In the genomic region with DNA sequence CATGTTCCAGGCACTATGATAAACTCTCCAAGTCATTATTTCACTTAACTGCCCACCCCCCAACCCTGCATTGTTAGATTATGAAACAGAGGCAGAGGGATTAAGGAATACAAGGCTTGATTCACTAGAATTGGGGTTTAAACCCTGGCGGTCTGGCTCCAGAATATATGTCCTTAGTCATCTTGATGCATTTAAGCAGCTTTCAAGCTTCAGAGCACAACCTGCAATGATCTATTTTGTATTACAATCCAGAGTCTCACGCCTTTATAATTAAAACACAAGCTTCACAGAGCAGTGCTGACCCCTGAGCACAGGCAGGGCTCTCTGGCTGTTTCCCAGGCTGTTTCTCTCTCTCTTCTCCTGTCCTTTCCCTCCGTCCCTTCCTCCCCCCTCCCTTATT, we compare ENCODE assay signal across 20 cellular contexts.
DNase-seq lines count a peak whose midpoint lies in the region; TF ChIP-seq lines count a peak whose summit lies in the region.
"Had no signal": no experiment of that assay in that cellular context is flagged by ENCODE, and none has a peak within 500 bp of the region (broad histone marks: within the 10 kb centered on the region; RNA-seq: fewer than 3 reads in every experiment).

No MANE protein-coding gene starts in this region.

- in situ Hi-C loops in HAP-1 (cut with MboI; ENCODE audit: low sequenced_read_pairs) = no loop called here

- no peaks in the 10 kb centered on the region for H3F3A ChIP-seq in SK-N-SH (replicated peaks; ENCODE audit: insufficient read depth)

- H3K9ac ChIP-seq in SK-N-SH = no peak overlapping the region
- H3K9ac ChIP-seq: GM23248 had no signal

- no peak overlapping the region for H2AFZ ChIP-seq in SK-N-SH (ENCODE audit: low read depth)
- H2AFZ ChIP-seq: GM23248 had no signal

- CTCF ChIA-PET in SK-N-SH (lab: Yijun Ruan, JAX) = interaction anchor here (0.7 kb wide), 1 partner anchor 9 kb away, joined by 3 read pairs; no protein-coding TSS in a partner anchor

- peak; percentile 42 to 43 for DNase-seq in HAP-1 (ENCODE audit: low spot score in 2 of 2)
- peak; percentile 15 for DNase-seq in WERI-Rb-1
- DNase-seq in dorsolateral prefrontal cortex = no peak
- DNase-seq in substantia nigra (lab: John Stamatoyannopoulos, UW) = no peak
- DNase-seq in NCI-H345 treated with DMSO at 0.1 percent for 48 hours (lab: John Stamatoyannopoulos, UW; ENCODE audit: unreplicated experiment) = no peak
- no peak for DNase-seq in SK-N-SH
- DNase-seq in superior temporal gyrus (ENCODE audit: extremely low spot score) = no peak
- DNase-seq: ACHN; BE2C; C1 segment of cervical spinal cord; CD4-positive, CD25-positive, alpha-beta regulatory T cell; CD8-positive, alpha-beta memory T cell; COR-L47; DMS 273 treated with DMSO at 0.1 percent for 48 hours; DMS53; DND-41; EL; GM23248; HFFc6 had no signal

- H3K4me3 ChIP-seq in HAP-1 (no peak overlapping the region), WERI-Rb-1 (ENCODE audit: low read depth, low read length) (no peak overlapping the region), dorsolateral prefrontal cortex (no peak overlapping the region), SK-N-SH (ENCODE audit: low read depth in 2 of 2, low read length in 1 of 2) (no peak overlapping the region)
- H3K4me3 ChIP-seq: GM12878, GM23248 had no signal

- no peaks in the 10 kb centered on the region for H3K36me3 ChIP-seq in HAP-1 (replicated peaks)
- peaks cover 2% of the 10 kb centered on the region; the same call in 1 of the 2 replicates for H3K36me3 ChIP-seq in WERI-Rb-1
- H3K36me3 ChIP-seq in SK-N-SH (replicated peaks in 1 of 2; ENCODE audit: control insufficient read depth in 1 of 2, insufficient read depth in 2 of 2, low read length in 1 of 2) = no peaks in the 10 kb centered on the region
- H3K36me3 ChIP-seq: BE2C had no signal

- H3K9me2 ChIP-seq in SK-N-SH = no peaks in the 10 kb centered on the region

- H4K20me1 ChIP-seq in SK-N-SH (ENCODE audit: insufficient read depth) = no peaks in the 10 kb centered on the region

- peaks cover 33% of the 10 kb centered on the region for H3K4me1 ChIP-seq in HAP-1
- no peaks in the 10 kb centered on the region; a peak in 1 of 4 replicates for H3K4me1 ChIP-seq in SK-N-SH (ENCODE audit: control insufficient read depth in 1 of 2, insufficient read depth in 2 of 2, low read depth in 1 of 2, low read length in 1 of 2)
- H3K4me1 ChIP-seq: BE2C had no signal

- TF ChIP-seq EP300 in SK-N-SH (IDR thresholded peaks at IDR 0.05; ENCODE audit: borderline replicate concordance in 1 of 2, low read depth in 1 of 2, low read length in 1 of 2) = no peak

- no peak overlapping the region for H3K27ac ChIP-seq in WERI-Rb-1
- peak overlapping the region in 33 of 59 donors; percentile 3 to 80 (median 36) for H3K27ac ChIP-seq in dorsolateral prefrontal cortex
- peak overlapping the region; percentile 46 for H3K27ac ChIP-seq in substantia nigra (ENCODE audit: low read depth, low read length, poor library complexity, severe bottlenecking)
- no peak overlapping the region for H3K27ac ChIP-seq in SK-N-SH (ENCODE audit: low read depth in 2 of 2, low read length in 1 of 2)
- H3K27ac ChIP-seq: GM23248 had no signal

- WGBS in SK-N-SH (ENCODE audit: low lambda C conversion rate) = 86% methylated on average over 3 of the region's 3 CpGs

- peaks cover 5% of the 10 kb centered on the region; the same call in 1 of the 2 replicates for H3K79me2 ChIP-seq in SK-N-SH (ENCODE audit: insufficient read depth)

- TF ChIP-seq RAD21 in SK-N-SH (IDR thresholded peaks at IDR 0.05; ENCODE audit: low read length) = no peak

- no peak overlapping the region for H3K4me2 ChIP-seq in SK-N-SH

- intact Hi-C loops in dorsolateral prefrontal cortex (cut with DNase I) = no loop called here

- TF ChIP-seq CTCF in WERI-Rb-1 (IDR thresholded peaks at IDR 0.05; ENCODE audit: low read depth, low read length) = no peak
- no peak for TF ChIP-seq CTCF in dorsolateral prefrontal cortex (IDR thresholded peaks at IDR 0.05 in 54 of 56, conservative IDR thresholded peaks at IDR 0.05 in 2 of 56; ENCODE audit: low read depth in 1 of 56, partially characterized antibody in 56 of 56)
- no peak for TF ChIP-seq CTCF in SK-N-SH (IDR thresholded peaks at IDR 0.05)

- no peaks in the 10 kb centered on the region for H3K27me3 ChIP-seq in HAP-1 (ENCODE audit: low read depth)
- no peaks in the 10 kb centered on the region for H3K27me3 ChIP-seq in WERI-Rb-1 (ENCODE audit: insufficient read depth, low read depth, severe bottlenecking)
- H3K27me3 ChIP-seq in dorsolateral prefrontal cortex = no peaks in the 10 kb centered on the region
- H3K27me3 ChIP-seq in SK-N-SH (ENCODE audit: insufficient read depth) = no peaks in the 10 kb centered on the region
- H3K27me3 ChIP-seq: BE2C had no signal

- POLR2A ChIA-PET in SK-N-SH (lab: Yijun Ruan, JAX) = no interaction called here

- no peaks in the 10 kb centered on the region; the same call in 1 of the 2 replicates for H3K9me3 ChIP-seq in HAP-1
- no peaks in the 10 kb centered on the region for H3K9me3 ChIP-seq in WERI-Rb-1 (ENCODE audit: severe bottlenecking)
- H3K9me3 ChIP-seq in SK-N-SH = no peaks in the 10 kb centered on the region
- H3K9me3 ChIP-seq: BE2C had no signal

TF ChIP-seq in SK-N-SH, 30 proteins besides CTCF, POLR2A, EP300 and RAD21:
- TF ChIP-seq FOXJ3 (CRISPR knock-in tag; IDR thresholded peaks at IDR 0.05) (no peak), GABPA (IDR thresholded peaks at IDR 0.05; ENCODE audit: low read depth) (no peak), ELF1 (IDR thresholded peaks at IDR 0.05) (no peak), USF2 (IDR thresholded peaks at IDR 0.05; ENCODE audit: borderline replicate concordance, low read depth, low read length) (no peak), YY1 (IDR thresholded peaks at IDR 0.05; ENCODE audit: low read depth) (no peak), TEAD4 (IDR thresholded peaks at IDR 0.05; ENCODE audit: borderline replicate concordance, insufficient read depth) (no peak), SIN3A (IDR thresholded peaks at IDR 0.05; ENCODE audit: borderline replicate concordance, low read depth, low read length) (no peak), POLR2AphosphoS5 (IDR thresholded peaks at IDR 0.05; ENCODE audit: low read depth, low read length) (no peak), TAF1 (IDR thresholded peaks at IDR 0.05; ENCODE audit: borderline replicate concordance, low read depth, low read length) (no peak), CHD2 (IDR thresholded peaks at IDR 0.05; ENCODE audit: low read length, partially characterized antibody) (no peak)
- TF ChIP-seq, protein P1, sequence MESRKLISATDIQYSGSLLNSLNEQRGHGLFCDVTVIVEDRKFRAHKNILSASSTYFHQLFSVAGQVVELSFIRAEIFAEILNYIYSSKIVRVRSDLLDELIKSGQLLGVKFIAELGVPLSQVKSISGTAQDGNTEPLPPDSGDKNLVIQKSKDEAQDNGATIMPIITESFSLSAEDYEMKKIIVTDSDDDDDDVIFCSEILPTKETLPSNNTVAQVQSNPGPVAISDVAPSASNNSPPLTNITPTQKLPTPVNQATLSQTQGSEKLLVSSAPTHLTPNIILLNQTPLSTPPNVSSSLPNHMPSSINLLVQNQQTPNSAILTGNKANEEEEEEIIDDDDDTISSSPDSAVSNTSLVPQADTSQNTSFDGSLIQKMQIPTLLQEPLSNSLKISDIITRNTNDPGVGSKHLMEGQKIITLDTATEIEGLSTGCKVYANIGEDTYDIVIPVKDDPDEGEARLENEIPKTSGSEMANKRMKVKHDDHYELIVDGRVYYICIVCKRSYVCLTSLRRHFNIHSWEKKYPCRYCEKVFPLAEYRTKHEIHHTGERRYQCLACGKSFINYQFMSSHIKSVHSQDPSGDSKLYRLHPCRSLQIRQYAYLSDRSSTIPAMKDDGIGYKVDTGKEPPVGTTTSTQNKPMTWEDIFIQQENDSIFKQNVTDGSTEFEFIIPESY (IDR thresholded peaks at IDR 0.05; ENCODE audit: borderline replicate concordance, low read depth) = no peak
- TF ChIP-seq, protein P2, sequence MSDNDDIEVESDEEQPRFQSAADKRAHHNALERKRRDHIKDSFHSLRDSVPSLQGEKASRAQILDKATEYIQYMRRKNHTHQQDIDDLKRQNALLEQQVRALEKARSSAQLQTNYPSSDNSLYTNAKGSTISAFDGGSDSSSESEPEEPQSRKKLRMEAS (IDR thresholded peaks at IDR 0.05; ENCODE audit: low read depth) = no peak
TF ChIP-seq in SK-N-SH: peak in this region for 0.

Comparison
In these comparisons a context has a peak if more than half of its experiments do, and no peak if none do; other contexts are left out.
1. DNase-seq: peak in HAP-1 (2 of 2) and WERI-Rb-1 (single experiment); none in dorsolateral prefrontal cortex (0 of 10), substantia nigra (0 of 49), NCI-H345 treated with DMSO at 0.1 percent for 48 hours (single experiment), SK-N-SH (single experiment) and superior temporal gyrus (single experiment).
2. H3K27ac ChIP-seq: peak in dorsolateral prefrontal cortex (33 of 59) and substantia nigra (single experiment); none in WERI-Rb-1 (single experiment) and SK-N-SH (0 of 2).